In the genomic region with DNA sequence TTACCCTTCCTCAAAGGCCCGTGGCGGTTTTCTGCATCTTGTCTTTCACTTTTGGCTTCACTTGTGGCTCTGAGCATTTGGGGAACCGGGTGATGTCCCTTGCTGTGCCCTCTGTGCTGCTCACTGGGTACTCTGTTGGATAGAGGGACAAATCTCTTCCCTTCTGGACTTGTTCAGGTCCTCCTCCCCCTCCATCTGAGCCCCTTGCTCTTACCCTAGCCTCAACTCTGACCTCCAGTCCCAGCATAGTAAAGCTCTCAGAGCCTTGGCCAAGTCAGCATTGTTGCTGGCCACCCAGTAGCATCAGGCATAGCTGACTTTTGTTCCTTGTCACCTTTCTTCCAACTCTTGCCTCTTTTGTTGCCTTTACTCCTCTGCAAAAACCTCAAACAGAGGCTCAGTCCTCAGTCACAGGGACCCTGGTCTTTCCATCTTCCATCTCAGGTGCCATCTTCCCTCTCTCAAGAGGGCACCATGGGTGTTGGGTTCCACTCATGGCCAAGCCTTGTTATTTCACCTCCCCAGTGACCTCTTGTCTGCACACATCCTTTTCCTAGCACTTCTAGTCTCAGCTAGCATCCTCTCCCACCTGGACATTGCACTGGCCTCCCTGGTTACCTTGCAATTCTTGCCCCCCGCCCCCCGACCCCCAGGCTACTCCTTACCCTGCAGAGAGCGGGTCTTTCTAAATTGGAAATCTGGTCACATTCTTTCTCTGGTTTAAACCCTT, we compare ENCODE assay signal across 7 cellular contexts. TPM values are rescaled to one million over a fixed set of nuclear protein-coding genes. Genes with fewer than 3 reads are reported as not detected.
DNase-seq lines count a peak whose midpoint lies in the region; ATAC-seq and TF ChIP-seq lines count a peak whose summit lies in the region.

No MANE protein-coding gene starts in this region.

- H3K36me3 Mint-ChIP-seq in GM23338 (ENCODE audit: low read depth) = peaks cover 22% of the 10 kb centered on the region; the same call in 2 of the 3 replicates
- H3K36me3 Mint-ChIP-seq in activated naive CD8-positive, alpha-beta T cell = peaks cover 8% of the 10 kb centered on the region

- peaks cover 5% of the 10 kb centered on the region; the same call in 1 of the 2 replicates for H3K79me2 ChIP-seq in GM23338 (replicated peaks; ENCODE audit: insufficient read depth)

- H3K27me3 ChIP-seq in GM23338 (ENCODE audit: insufficient read depth) (no peaks in the 10 kb centered on the region), NT2/D1 (ENCODE audit: insufficient read depth, insufficient read length) (no peaks in the 10 kb centered on the region)

- peaks cover 41% of the 10 kb centered on the region for H3K27me3 Mint-ChIP-seq in GM23338 (ENCODE audit: insufficient read depth, low read depth, poor library complexity)
- no peaks in the 10 kb centered on the region for H3K27me3 Mint-ChIP-seq in activated naive CD8-positive, alpha-beta T cell

- peak overlapping the region; percentile 89 for H3K9ac ChIP-seq in NT2/D1 (ENCODE audit: insufficient read length, low read depth)

- no peak for ATAC-seq in GM23338

- H3K4me3 Mint-ChIP-seq in GM23338 = peak overlapping the region; percentile 100
- peak overlapping the region; percentile 99 for H3K4me3 Mint-ChIP-seq in activated naive CD8-positive, alpha-beta T cell

- DNase-seq in GM23338 (ENCODE audit: low spot score) = no peak
- no peak for DNase-seq in NT2/D1 (ENCODE audit: low read depth, low spot score)
- peak; percentile 72 for DNase-seq in stimulated activated CD4-positive, alpha-beta T cell treated with anti-CD3 and anti-CD28 coated beads, Interleukin-2, amount 100 ng/mL, for 4 hours (ENCODE audit: low read depth)
- DNase-seq in SHP77 (lab: John Stamatoyannopoulos, UW) = no peak

- H3K9me3 Mint-ChIP-seq in GM23338 = 0 out of 3 replicates have a peak, but pooled peaks cover 3% of the 10 kb centered on the region
- no peaks in the 10 kb centered on the region for H3K9me3 Mint-ChIP-seq in activated naive CD8-positive, alpha-beta T cell (ENCODE audit: low read depth)

- peak; percentile 32 for TF ChIP-seq POLR2A in GM15510 (IDR thresholded peaks at IDR 0.05; ENCODE audit: borderline replicate concordance, extremely low read depth, insufficient read length)

- no peak overlapping the region for H3K27ac ChIP-seq in GM23338 (ENCODE audit: low read depth)

- H3K4me1 ChIP-seq in GM23338 (ENCODE audit: insufficient read depth) (peaks cover 10% of the 10 kb centered on the region; the same call in 1 of the 2 replicates), NT2/D1 (ENCODE audit: insufficient read depth, insufficient read length) (peaks cover 11% of the 10 kb centered on the region)

- peaks cover 15% of the 10 kb centered on the region for H3F3A ChIP-seq in GM23338 (replicated peaks; ENCODE audit: low read depth)

- H4K20me1 ChIP-seq in GM23338 (replicated peaks; ENCODE audit: insufficient read depth) = peaks cover 15% of the 10 kb centered on the region

- peaks cover 25% of the 10 kb centered on the region for H3K4me1 Mint-ChIP-seq in GM23338
- H3K4me1 Mint-ChIP-seq in activated naive CD8-positive, alpha-beta T cell (ENCODE audit: low read depth) = peaks cover 43% of the 10 kb centered on the region

- no peak for TF ChIP-seq CTCF in GM23338 (conservative IDR thresholded peaks at IDR 0.05; ENCODE audit: low read depth in 2 of 2)

- H3K4me3 ChIP-seq in GM23338 (peak overlapping the region; percentile 98), NT2/D1 (ENCODE audit: insufficient read length, low read depth) (peak overlapping the region; percentile 95), iPS-18c (ENCODE audit: insufficient read depth, low read depth, low read length) (peak overlapping the region; percentile 94)

- peak overlapping the region; percentile 99 for H3K4me2 ChIP-seq in GM23338

- no peaks in the 10 kb centered on the region for H3K9me2 ChIP-seq in GM23338 (ENCODE audit: insufficient read depth)

- peak overlapping the region; percentile 99 for H3K27ac Mint-ChIP-seq in GM23338
- peak overlapping the region; percentile 99 for H3K27ac Mint-ChIP-seq in activated naive CD8-positive, alpha-beta T cell

- H3K9me3 ChIP-seq in NT2/D1 (ENCODE audit: insufficient read depth, low read length) = no peaks in the 10 kb centered on the region
- H3K9me3 ChIP-seq in iPS-18c (ENCODE audit: control insufficient read depth, insufficient read depth, low read length) = no peaks in the 10 kb centered on the region

- H2AFZ ChIP-seq in GM23338 = no peak overlapping the region

- peaks cover 3% of the 10 kb centered on the region; the same call in 1 of the 2 replicates for H3K36me3 ChIP-seq in GM23338 (ENCODE audit: insufficient read depth)
- peaks cover 48% of the 10 kb centered on the region for H3K36me3 ChIP-seq in NT2/D1 (ENCODE audit: insufficient read depth, insufficient read length, low read length)

TF ChIP-seq in GM23338, 12 proteins besides CTCF, POLR2A, EP300 and RAD21:
- TF ChIP-seq CREB1 (CRISPR knock-in tag; IDR thresholded peaks at IDR 0.05; ENCODE audit: low read depth) = no peak

RNA-seq across cellular contexts. Expression of gene PSMB10, which starts 0.4 kb away (rescaled TPM):
- 27.5 and 35.0 TPM in 2 replicates for total RNA-seq in GM23338 (2014; rRNA removed; shearing (Covaris generic))
- 114 and 129 TPM in 2 replicates for polyA plus RNA-seq in GM23338 (2016; fragmentation: Nextera tagmentation; extraction: Ambion mirVana)

RNA-seq across cellular contexts. Expression of gene CTRL, which starts 5.4 kb away (rescaled TPM):
- total RNA-seq in GM23338 (2014; rRNA removed; shearing (Covaris generic)) = 1.6 and 8.0 TPM in 2 replicates
- polyA plus RNA-seq in GM23338 (2016; fragmentation: Nextera tagmentation; extraction: Ambion mirVana) = 12.8 and 13.0 TPM in 2 replicates

RNA-seq across cellular contexts. Expression of gene LCAT, which starts 6.9 kb away (rescaled TPM):
- 17.6 and 18.9 TPM in 2 replicates for total RNA-seq in GM23338 (2014; rRNA removed; shearing (Covaris generic))
- polyA plus RNA-seq in GM23338 (2016; fragmentation: Nextera tagmentation; extraction: Ambion mirVana) = 12.4 and 13.7 TPM in 2 replicates

RNA-seq across cellular contexts. Expression of gene SLC12A4, which starts 31.4 kb away (rescaled TPM):
- 53.0 and 56.7 TPM in 2 replicates for total RNA-seq in GM23338 (2014; rRNA removed; shearing (Covaris generic))
- polyA plus RNA-seq in GM23338 (2016; fragmentation: Nextera tagmentation; extraction: Ambion mirVana) = 17.6 and 19.9 TPM in 2 replicates

RNA-seq across cellular contexts. Expression of gene DPEP3, which starts 43.3 kb away (rescaled TPM):
- 7.9 and 18.4 TPM in 2 replicates for total RNA-seq in GM23338 (2014; rRNA removed; shearing (Covaris generic))
- polyA plus RNA-seq in GM23338 (2016; fragmentation: Nextera tagmentation; extraction: Ambion mirVana) = 8.8 and 11.1 TPM in 2 replicates
